18 cellular contexts compared by ENCODE assay signal in the genomic region with DNA sequence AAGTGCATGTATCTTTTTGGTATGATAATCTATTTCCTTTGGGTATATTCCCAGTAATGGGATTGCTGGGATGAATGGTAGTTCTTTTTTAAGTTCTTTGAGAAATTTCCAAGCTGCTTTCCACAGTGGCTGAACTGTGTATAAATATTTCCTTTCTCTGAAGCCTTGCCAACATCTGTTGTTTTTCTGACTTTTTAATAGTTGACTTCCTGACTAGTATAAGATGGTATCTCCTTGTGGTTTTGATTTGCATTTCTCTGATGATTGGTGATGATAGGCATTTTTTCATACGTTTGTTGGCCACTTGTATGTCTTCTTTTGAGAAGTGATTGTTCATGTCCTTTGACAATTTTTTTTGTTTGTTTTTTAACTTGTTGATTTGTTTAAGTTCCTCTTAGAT.
DNase-seq lines count a peak whose midpoint lies in the region; ATAC-seq, FAIRE-seq and TF ChIP-seq lines count a peak whose summit lies in the region.
"Had no signal": no experiment of that assay in that cellular context is flagged by ENCODE, and none has a peak within 500 bp of the region (broad histone marks: within the 10 kb centered on the region; RNA-seq: fewer than 3 reads in every experiment).

No MANE protein-coding gene starts in this region.

- CTCF ChIA-PET in MCF 10A (lab: Yijun Ruan, JAX) (interaction anchor here (1.1 kb wide), 1 partner anchor 12 kb away, joined by 6 read pairs; no protein-coding TSS in a partner anchor), endothelial cell of umbilical vein (lab: Charles Lee) (no interaction called here), GM10248 (lab: Yijun Ruan, JAX) (no interaction called here)
- CTCF ChIA-PET in CD8-positive, alpha-beta T cell (lab: Charles Lee), result no interaction called here

- DNase-seq in MCF 10A (ENCODE audit: unreplicated experiment) (peak; percentile 1), breast epithelium (ENCODE audit: low spot score in 2 of 2) (no peak), RPMI7951 (ENCODE audit: low read depth) (peak; percentile 6), endothelial cell of umbilical vein (ENCODE audit: low read depth, low spot score) (peak; percentile 8), GM10248 (ENCODE audit: extremely low spot score) (no peak), cortex of kidney (lab: John Stamatoyannopoulos, UW) (no peak), aorta (no peak)
- no peak for DNase-seq in CD8-positive, alpha-beta T cell
- DNase-seq: GF-D8, GOT3, Karpas-422, NCI-H1048, NCI-H1694, NCI-H446 treated with DMSO at 0.1 percent for 48 hours, NCI-H82, Peyer's patch, SHP77 had no signal

- no peaks in the 10 kb centered on the region for H3K9me1 ChIP-seq in endothelial cell of umbilical vein (replicated peaks; ENCODE audit: control insufficient read depth, extremely low read depth, insufficient read depth, low read length)

- POLR2A ChIA-PET in MCF 10A (lab: Yijun Ruan, JAX), result no interaction called here
- POLR2A ChIA-PET in endothelial cell of umbilical vein (lab: Charles Lee), result no interaction called here
- POLR2A ChIA-PET in GM10248 (lab: Yijun Ruan, JAX), result no interaction called here
- POLR2A ChIA-PET in CD8-positive, alpha-beta T cell (lab: Charles Lee), result no interaction called here

- H3K27me3 Mint-ChIP-seq in MCF 10A (ENCODE audit: insufficient read depth, unreplicated experiment), result no peaks in the 10 kb centered on the region
- H3K27me3 Mint-ChIP-seq in CD8-positive, alpha-beta T cell (ENCODE audit: low read depth), result no peaks in the 10 kb centered on the region

- TF ChIP-seq CTCF in MCF 10A (IDR thresholded peaks at IDR 0.05; ENCODE audit: unreplicated experiment), result no peak
- no peak for TF ChIP-seq CTCF in breast epithelium (IDR thresholded peaks at IDR 0.05)
- TF ChIP-seq CTCF in endothelial cell of umbilical vein (IDR thresholded peaks at IDR 0.05; ENCODE audit: extremely low read depth in 1 of 2, insufficient read depth in 1 of 2, low read depth in 1 of 2, low read length in 2 of 2), result no peak
- TF ChIP-seq CTCF in GM10248 (IDR thresholded peaks at IDR 0.05; ENCODE audit: control extremely low read depth, extremely low read depth, low read depth, missing control alignments), result no peak
- TF ChIP-seq CTCF in CD8-positive, alpha-beta T cell (IDR thresholded peaks at IDR 0.05), result no peak

- H2AFZ ChIP-seq in endothelial cell of umbilical vein (ENCODE audit: low read depth, low read length), result no peak overlapping the region

- H3K9ac ChIP-seq in endothelial cell of umbilical vein (replicated peaks; ENCODE audit: extremely low read depth, insufficient read depth, low read length), result no peak overlapping the region

- no peak overlapping the region for H3K4me2 ChIP-seq in endothelial cell of umbilical vein (ENCODE audit: insufficient read depth, low read length)

- H3K4me3 Mint-ChIP-seq in MCF 10A (ENCODE audit: unreplicated experiment), result no peak overlapping the region
- H3K4me3 Mint-ChIP-seq in CD8-positive, alpha-beta T cell, result no peak overlapping the region
- H3K4me3 Mint-ChIP-seq: CD14-positive monocyte had no signal

- no peaks in the 10 kb centered on the region for H3K4me1 ChIP-seq in breast epithelium
- H3K4me1 ChIP-seq in endothelial cell of umbilical vein (ENCODE audit: control insufficient read depth, extremely low read depth, insufficient read depth, low read length), result no peaks in the 10 kb centered on the region
- no peaks in the 10 kb centered on the region for H3K4me1 ChIP-seq in aorta (ENCODE audit: control insufficient read depth in 1 of 2, insufficient read depth in 2 of 2, low read length in 2 of 2)
- no peaks in the 10 kb centered on the region for H3K4me1 ChIP-seq in CD8-positive, alpha-beta T cell (ENCODE audit: insufficient read depth, low read length)
- H3K4me1 ChIP-seq: Peyer's patch had no signal

- H3K27ac ChIP-seq in breast epithelium, result no peak overlapping the region
- no peak overlapping the region for H3K27ac ChIP-seq in endothelial cell of umbilical vein (ENCODE audit: insufficient read depth, low read depth, low read length)
- H3K27ac ChIP-seq in aorta (ENCODE audit: low read depth in 1 of 2, low read length in 2 of 2), result no peak overlapping the region
- no peak overlapping the region for H3K27ac ChIP-seq in CD8-positive, alpha-beta T cell (ENCODE audit: low read depth, low read length)
- H3K27ac ChIP-seq: Peyer's patch had no signal

- no peaks in the 10 kb centered on the region for H3K27me3 ChIP-seq in breast epithelium
- H3K27me3 ChIP-seq in endothelial cell of umbilical vein (ENCODE audit: control insufficient read depth in 2 of 2, insufficient read depth in 2 of 2, low read length in 2 of 2), result no peaks in the 10 kb centered on the region
- H3K27me3 ChIP-seq in aorta (ENCODE audit: control insufficient read depth in 1 of 2, insufficient read depth in 2 of 2, low read length in 1 of 2), result no peaks in the 10 kb centered on the region
- H3K27me3 ChIP-seq in CD8-positive, alpha-beta T cell (ENCODE audit: insufficient read depth, low read length), result no peaks in the 10 kb centered on the region
- H3K27me3 ChIP-seq: Peyer's patch had no signal

- BruUV-seq in MCF 10A (replicated peaks; lab: Mats Ljungman, UMichigan) (no TSS peak), endothelial cell of umbilical vein (replicated peaks; lab: Mats Ljungman, UMichigan) (no TSS peak)

- no peaks in the 10 kb centered on the region for H4K20me1 ChIP-seq in endothelial cell of umbilical vein (replicated peaks; ENCODE audit: control insufficient read depth, extremely low read depth, insufficient read depth, low read length)

- H3K9me3 ChIP-seq in breast epithelium (no peaks in the 10 kb centered on the region), endothelial cell of umbilical vein (replicated peaks; ENCODE audit: control insufficient read depth, insufficient read depth, low read length) (no peaks in the 10 kb centered on the region), aorta (ENCODE audit: control insufficient read depth, low read length) (no peaks in the 10 kb centered on the region)
- no peaks in the 10 kb centered on the region for H3K9me3 ChIP-seq in CD8-positive, alpha-beta T cell (ENCODE audit: low read length)
- H3K9me3 ChIP-seq: Peyer's patch had no signal

- ATAC-seq in aorta (ENCODE audit: low FRiP score), result no peak
- no peak for ATAC-seq in CD8-positive, alpha-beta T cell

- peaks cover 9% of the 10 kb centered on the region for H3K4me1 Mint-ChIP-seq in MCF 10A (ENCODE audit: insufficient read depth, unreplicated experiment)
- no peaks in the 10 kb centered on the region for H3K4me1 Mint-ChIP-seq in CD8-positive, alpha-beta T cell (ENCODE audit: low read depth)
- H3K4me1 Mint-ChIP-seq: CD14-positive monocyte had no signal

- no peaks in the 10 kb centered on the region for H3K36me3 ChIP-seq in breast epithelium
- no peaks in the 10 kb centered on the region for H3K36me3 ChIP-seq in endothelial cell of umbilical vein (ENCODE audit: control insufficient read depth in 2 of 2, extremely low read depth in 1 of 2, insufficient read depth in 2 of 2, low read length in 2 of 2)
- no peaks in the 10 kb centered on the region for H3K36me3 ChIP-seq in aorta (ENCODE audit: control insufficient read depth in 1 of 2, insufficient read depth in 2 of 2, low read length in 1 of 2)
- H3K36me3 ChIP-seq in CD8-positive, alpha-beta T cell (ENCODE audit: insufficient read depth, low read length), result no peaks in the 10 kb centered on the region
- H3K36me3 ChIP-seq: Peyer's patch had no signal

- H3K4me3 ChIP-seq in breast epithelium (no peak overlapping the region), endothelial cell of umbilical vein (replicated peaks in 1 of 3; ENCODE audit: insufficient read depth in 1 of 3, low read depth in 1 of 3, low read length in 3 of 3) (no peak overlapping the region), aorta (ENCODE audit: low read length in 2 of 2) (no peak overlapping the region)
- H3K4me3 ChIP-seq in CD8-positive, alpha-beta T cell (ENCODE audit: low read depth, low read length), result no peak overlapping the region
- H3K4me3 ChIP-seq: Peyer's patch had no signal

- no peaks in the 10 kb centered on the region for H3K36me3 Mint-ChIP-seq in MCF 10A (ENCODE audit: insufficient read depth, unreplicated experiment)
- no peaks in the 10 kb centered on the region for H3K36me3 Mint-ChIP-seq in CD8-positive, alpha-beta T cell
- H3K36me3 Mint-ChIP-seq: CD14-positive monocyte had no signal

- WGBS in aorta, 2 donors, result 49 to 55% methylated on average over 1 of the region's 1 CpG

- H3K79me2 ChIP-seq in endothelial cell of umbilical vein (ENCODE audit: control insufficient read depth, insufficient read depth, low read length), result no peaks in the 10 kb centered on the region

- intact Hi-C loops in MCF 10A (cut with micrococcal nuclease) (no loop called here), breast epithelium (cut with DNase I; ENCODE audit: low total_unique reads) (no loop called here), endothelial cell of umbilical vein (cut with micrococcal nuclease) (no loop called here), aorta (cut with DNase I) (no loop called here)
- intact Hi-C loops in CD8-positive, alpha-beta T cell (cut with DNase I, micrococcal nuclease), result no loop called here

- dilution Hi-C loops in endothelial cell of umbilical vein (cut with MboI; ENCODE audit: extremely low pct_ligation_motif_present, low sequenced_read_pairs), result no loop called here

- FAIRE-seq in endothelial cell of umbilical vein (lab: Jason Lieb, UNC), result no peak

- no peak overlapping the region for H3K27ac Mint-ChIP-seq in MCF 10A (ENCODE audit: low read depth, unreplicated experiment)
- H3K27ac Mint-ChIP-seq in CD8-positive, alpha-beta T cell, result no peak overlapping the region
- H3K27ac Mint-ChIP-seq: CD14-positive monocyte had no signal

- no peaks in the 10 kb centered on the region for H3K9me3 Mint-ChIP-seq in MCF 10A (ENCODE audit: unreplicated experiment)
- peaks cover 21% of the 10 kb centered on the region for H3K9me3 Mint-ChIP-seq in CD8-positive, alpha-beta T cell

- TF ChIP-seq POLR2A in breast epithelium (IDR thresholded peaks at IDR 0.05) (no peak), endothelial cell of umbilical vein (IDR thresholded peaks at IDR 0.05; ENCODE audit: low read depth, low read length) (no peak)

TF ChIP-seq in endothelial cell of umbilical vein, 7 proteins besides CTCF, POLR2A, EP300 and RAD21:
- TF ChIP-seq JUN (IDR thresholded peaks at IDR 0.05; ENCODE audit: borderline replicate concordance, insufficient read depth, insufficient read length, low read depth), result no peak
- TF ChIP-seq, protein P1, sequence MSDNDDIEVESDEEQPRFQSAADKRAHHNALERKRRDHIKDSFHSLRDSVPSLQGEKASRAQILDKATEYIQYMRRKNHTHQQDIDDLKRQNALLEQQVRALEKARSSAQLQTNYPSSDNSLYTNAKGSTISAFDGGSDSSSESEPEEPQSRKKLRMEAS (IDR thresholded peaks at IDR 0.05; ENCODE audit: insufficient read depth, insufficient read length), result no peak
- TF ChIP-seq MYC (IDR thresholded peaks at IDR 0.05; ENCODE audit: low read depth, low read length), result no peak
- TF ChIP-seq EZH2 (IDR thresholded peaks at IDR 0.05; ENCODE audit: borderline replicate concordance, low read depth, low read length, severe bottlenecking), result no peak
- no peak for TF ChIP-seq FOS (IDR thresholded peaks at IDR 0.05; ENCODE audit: borderline replicate concordance, insufficient read depth, low read length)
- TF ChIP-seq POLR2AphosphoS5 (IDR thresholded peaks at IDR 0.05; ENCODE audit: insufficient read depth, low read depth, low read length), result no peak
- TF ChIP-seq GATA2 (IDR thresholded peaks at IDR 0.05; ENCODE audit: insufficient read depth, insufficient read length, low read depth, low read length), result no peak

Comparison
In these comparisons a context has a peak if more than half of its experiments do, and no peak if none do; other contexts are left out.
1. DNase-seq: peak in MCF 10A (single experiment), RPMI7951 (single experiment) and endothelial cell of umbilical vein (single experiment); none in breast epithelium (0 of 2), GM10248 (single experiment), cortex of kidney (single experiment), aorta (0 of 2) and CD8-positive, alpha-beta T cell (0 of 7).